ENCODE assay signal across 8 cellular contexts in genomic region chr12:56127485-56127887, GRCh38. TPM values are rescaled to one million over a fixed set of nuclear protein-coding genes. Genes with fewer than 3 reads are reported as not detected.
DNase-seq lines count a peak whose midpoint lies in the region; ATAC-seq and TF ChIP-seq lines count a peak whose summit lies in the region.

No MANE protein-coding gene starts in this region.

- H3K9me3 ChIP-seq in tibial nerve: no peaks in the 10 kb centered on the region

- no peak for TF ChIP-seq POLR2A in tibial nerve (IDR thresholded peaks at IDR 0.05)

- no peaks in the 10 kb centered on the region for H3K27me3 Mint-ChIP-seq in activated naive CD4-positive, alpha-beta T cell treated with anti-CD3 and anti-CD28 coated beads for 36 hours (ENCODE audit: low read depth)
- no peaks in the 10 kb centered on the region for H3K27me3 Mint-ChIP-seq in memory B cell

- ATAC-seq in memory B cell (ENCODE audit: low read depth): no peak
- no peak for ATAC-seq in GM18868 (IDR thresholded peaks at IDR 0.05; ENCODE audit: unreplicated experiment)

- TF ChIP-seq CTCF in astrocyte of the cerebellum (IDR thresholded peaks at IDR 0.05; ENCODE audit: low read depth, low read length, missing control alignments) (no peak), tibial nerve (IDR thresholded peaks at IDR 0.05) (no peak)

- CTCF ChIA-PET in activated naive CD4-positive, alpha-beta T cell treated with anti-CD3 and anti-CD28 coated beads for 36 hours (lab: Charles Lee): interaction anchor here (0.5 to 3.5 kb wide), 12 partner anchors 9 to 310 kb away, joined by 3 to 28 read pairs (median 4); partner anchors contain the start of genes ANKRD52, ORMDL2, RNF41 and SARNP

- peaks cover 28% of the 10 kb centered on the region for H3K36me3 Mint-ChIP-seq in activated naive CD4-positive, alpha-beta T cell treated with anti-CD3 and anti-CD28 coated beads for 36 hours (ENCODE audit: low read depth)
- peaks cover 21% of the 10 kb centered on the region for H3K36me3 Mint-ChIP-seq in memory B cell

- H3K27ac Mint-ChIP-seq in activated naive CD4-positive, alpha-beta T cell treated with anti-CD3 and anti-CD28 coated beads for 36 hours: peak overlapping the region; percentile 86
- H3K27ac Mint-ChIP-seq in memory B cell: peak overlapping the region; percentile 91

- H3K4me1 ChIP-seq in tibial nerve: peaks cover 5 to 32% (median 24%) of the 10 kb centered on the region in 4 donors

- WGBS in tibial nerve, 2 donors: 0 to 1% methylated on average over 8 of the region's 8 CpGs

- H3K36me3 ChIP-seq in tibial nerve: peaks cover 6 to 37% (median 18%) of the 10 kb centered on the region in 3 donors

- no peak for TF ChIP-seq EP300 in tibial nerve (IDR thresholded peaks at IDR 0.05)

- DNase-seq in activated naive CD4-positive, alpha-beta T cell treated with anti-CD3 and anti-CD28 coated beads for 36 hours: no peak
- no peak for DNase-seq in activated naive CD4-positive, alpha-beta T cell (lab: John Stamatoyannopoulos, UW)
- DNase-seq in astrocyte of the cerebellum (ENCODE audit: low read depth) (no peak), memory B cell (ENCODE audit: low spot score in 2 of 2) (no peak), tibial nerve (ENCODE audit: low spot score in 2 of 2) (no peak), NCI-H510A treated with DMSO at 0.1 percent for 48 hours (lab: John Stamatoyannopoulos, UW) (no peak), NCI-H2029 treated with DMSO at 0.1 percent for 48 hours (lab: John Stamatoyannopoulos, UW) (no peak)

- no peaks in the 10 kb centered on the region for H3K27me3 ChIP-seq in tibial nerve

- H3K27ac ChIP-seq in tibial nerve: peak overlapping the region; percentile 75 to 93 (median 87)

- peak overlapping the region; percentile 38 for H3K4me3 ChIP-seq in astrocyte of the cerebellum (ENCODE audit: low read depth, low read length)
- H3K4me3 ChIP-seq in tibial nerve: peak overlapping the region; percentile 31 to 84 (median 56)

- in situ Hi-C loops in astrocyte of the cerebellum (cut with HindIII; ENCODE audit: low sequenced_read_pairs): loop anchor here (5.0 to 10.0 kb wide), 2 partner anchors 47 to 95 kb away; partner anchors contain the start of genes NABP2 and RNF41

- H3K4me1 Mint-ChIP-seq in activated naive CD4-positive, alpha-beta T cell treated with anti-CD3 and anti-CD28 coated beads for 36 hours (ENCODE audit: low read depth): peaks cover 54% of the 10 kb centered on the region
- H3K4me1 Mint-ChIP-seq in memory B cell: peaks cover 39% of the 10 kb centered on the region

- intact Hi-C loops in activated naive CD4-positive, alpha-beta T cell treated with anti-CD3 and anti-CD28 coated beads for 36 hours (cut with micrococcal nuclease): loop anchor here (1.0 kb wide), 2 partner anchors 173 to 322 kb away; partner anchors contain the start of genes CS and TIMELESS

- H3K4me3 Mint-ChIP-seq in activated naive CD4-positive, alpha-beta T cell treated with anti-CD3 and anti-CD28 coated beads for 36 hours: peak overlapping the region; percentile 91
- peak overlapping the region; percentile 93 for H3K4me3 Mint-ChIP-seq in memory B cell

- H3K9me3 Mint-ChIP-seq in activated naive CD4-positive, alpha-beta T cell treated with anti-CD3 and anti-CD28 coated beads for 36 hours: no peaks in the 10 kb centered on the region
- no peaks in the 10 kb centered on the region for H3K9me3 Mint-ChIP-seq in memory B cell

RNA-seq across cellular contexts. Expression of gene ESYT1, which starts 0.6 kb away (rescaled TPM):
- 10 to 100 TPM; 87.4 to 88.9 TPM for total RNA-seq in activated naive CD4-positive, alpha-beta T cell treated with anti-CD3 and anti-CD28 coated beads for 36 hours
- 100 to 1,000 TPM in 3 of 4 donors, 10 to 100 TPM in 1; 91.2 to 235 (median 210) TPM for total RNA-seq in tibial nerve

RNA-seq across cellular contexts. Expression of gene ZC3H10, which starts 9.4 kb away (rescaled TPM):
- total RNA-seq in activated naive CD4-positive, alpha-beta T cell treated with anti-CD3 and anti-CD28 coated beads for 36 hours: 1 to 10 TPM; 6.4 to 6.6 TPM
- total RNA-seq in tibial nerve: 1 to 10 TPM; 2.9 to 5.1 (median 4.8) TPM

RNA-seq across cellular contexts. Expression of gene RPL41, which starts 11.1 kb away (rescaled TPM):
- total RNA-seq in activated naive CD4-positive, alpha-beta T cell treated with anti-CD3 and anti-CD28 coated beads for 36 hours: 1,000 to 10,000 TPM; 5,971 to 6,299 TPM
- 1,000 to 10,000 TPM; 2,638 to 4,802 (median 2,805) TPM for total RNA-seq in tibial nerve

RNA-seq across cellular contexts. Expression of gene PA2G4, which starts 23.1 kb away (rescaled TPM):
- 100 to 1,000 TPM; 398 to 411 TPM for total RNA-seq in activated naive CD4-positive, alpha-beta T cell treated with anti-CD3 and anti-CD28 coated beads for 36 hours
- total RNA-seq in tibial nerve: 100 to 1,000 TPM in 1 of 4 donors, 10 to 100 TPM in 3; 79.6 to 104 (median 93.5) TPM

RNA-seq across cellular contexts. Expression of gene MYL6B, which starts 24.9 kb away (rescaled TPM):
- 10 to 100 TPM; 49.2 to 57.5 TPM for total RNA-seq in activated naive CD4-positive, alpha-beta T cell treated with anti-CD3 and anti-CD28 coated beads for 36 hours
- 10 to 100 TPM; 43.5 to 80.4 (median 59.1) TPM for total RNA-seq in tibial nerve
